Comparison of ENCODE assay signal across 24 cellular contexts in genomic region chr7:125122225-125122624, GRCh38.
DNase-seq lines count a peak whose midpoint lies in the region; ATAC-seq and TF ChIP-seq lines count a peak whose summit lies in the region.
"Had no signal": no experiment of that assay in that cellular context is flagged by ENCODE, and none has a peak within 500 bp of the region (broad histone marks: within the 10 kb centered on the region; RNA-seq: fewer than 3 reads in every experiment).

No MANE protein-coding gene starts in this region.

- ATAC-seq in GM18861 (IDR thresholded peaks at IDR 0.05; ENCODE audit: unreplicated experiment) (no peak), GM18511 (IDR thresholded peaks at IDR 0.05; ENCODE audit: unreplicated experiment) (no peak)
- ATAC-seq: CD8-positive, alpha-beta T cell; lower lobe of right lung; Right ventricle myocardium inferior had no signal

- no peak overlapping the region for H3K4me3 Mint-ChIP-seq in brain
- H3K4me3 Mint-ChIP-seq: activated B cell treated with CpG ODN at 0.5 μM for 24 hours; CD8-positive, alpha-beta T cell; dendritic cell treated with granulocyte-macrophage colony-stimulating factor and Interleukin-4, amounts not matched to agents 40 ng/mL and 50 ng/mL, for 4 days had no signal

- DNase-seq in NCI-H1092 treated with DMSO at 0.1 percent for 48 hours (lab: John Stamatoyannopoulos, UW) (peak; percentile 49), NCI-H1092 (lab: John Stamatoyannopoulos, UW) (no peak), NCI-H510A treated with DMSO at 0.1 percent for 48 hours (lab: John Stamatoyannopoulos, UW) (peak; percentile 3), superior temporal gyrus (ENCODE audit: extremely low spot score) (peak; percentile 41), MG63 (no peak)
- DNase-seq: activated B cell treated with CpG ODN at 0.5 μM for 24 hours; activated naive CD4-positive, alpha-beta T cell treated with anti-CD3 and anti-CD28 coated beads, Interleukin-2, amount 50 U/mL, for 16 hours; anterior cingulate cortex; caudate nucleus; CD8-positive, alpha-beta T cell; DND-41; kidney; lower lobe of right lung; NCI-H2107; OCI-M1; SW 1271; T1000; transverse colon had no signal

- no peak overlapping the region for H3K4me3 ChIP-seq in MG63
- H3K4me3 ChIP-seq: lower lobe of right lung, prostate gland, transverse colon had no signal

- peaks cover 0 to 15% (median 12%) of the 10 kb centered on the region in 5 experiments for H3K9me3 Mint-ChIP-seq in brain

- H3K36me3 ChIP-seq in MG63: no peaks in the 10 kb centered on the region
- H3K36me3 ChIP-seq: lower lobe of right lung, prostate gland, transverse colon had no signal

- H3K9me3 ChIP-seq in MG63: no peaks in the 10 kb centered on the region
- H3K9me3 ChIP-seq: lower lobe of right lung, prostate gland, transverse colon had no signal

- no peaks in the 10 kb centered on the region for H3K36me3 Mint-ChIP-seq in brain
- H3K36me3 Mint-ChIP-seq: CD8-positive, alpha-beta T cell had no signal

- H3K4me1 Mint-ChIP-seq in brain: peaks cover 36% of the 10 kb centered on the region
- H3K4me1 Mint-ChIP-seq: activated B cell treated with CpG ODN at 0.5 μM for 24 hours had no signal

- TF ChIP-seq CTCF in brain (conservative IDR thresholded peaks at IDR 0.05): no peak

- no peaks in the 10 kb centered on the region for H3K27me3 Mint-ChIP-seq in brain
- H3K27me3 Mint-ChIP-seq: activated B cell treated with CpG ODN at 0.5 μM for 24 hours; dendritic cell treated with granulocyte-macrophage colony-stimulating factor and Interleukin-4, amounts not matched to agents 40 ng/mL and 50 ng/mL, for 4 days had no signal

- H3K27me3 ChIP-seq in MG63: no peaks in the 10 kb centered on the region
- H3K27me3 ChIP-seq: transverse colon had no signal

- peak overlapping the region in 3 of 5 experiments; percentile 21 to 48 (median 21) for H3K27ac Mint-ChIP-seq in brain
- H3K27ac Mint-ChIP-seq: activated B cell treated with CpG ODN at 0.5 μM for 24 hours; CD8-positive, alpha-beta T cell; dendritic cell treated with granulocyte-macrophage colony-stimulating factor and Interleukin-4, amounts not matched to agents 40 ng/mL and 50 ng/mL, for 4 days had no signal

Comparison
In these comparisons a context has a peak if more than half of its experiments do, and no peak if none do; other contexts are left out.
1. DNase-seq: peak in NCI-H1092 treated with DMSO at 0.1 percent for 48 hours (single experiment), NCI-H510A treated with DMSO at 0.1 percent for 48 hours (single experiment) and superior temporal gyrus (single experiment); none in NCI-H1092 (single experiment) and MG63 (single experiment).